ENCODE assay signal across 11 cellular contexts in the genomic region with DNA sequence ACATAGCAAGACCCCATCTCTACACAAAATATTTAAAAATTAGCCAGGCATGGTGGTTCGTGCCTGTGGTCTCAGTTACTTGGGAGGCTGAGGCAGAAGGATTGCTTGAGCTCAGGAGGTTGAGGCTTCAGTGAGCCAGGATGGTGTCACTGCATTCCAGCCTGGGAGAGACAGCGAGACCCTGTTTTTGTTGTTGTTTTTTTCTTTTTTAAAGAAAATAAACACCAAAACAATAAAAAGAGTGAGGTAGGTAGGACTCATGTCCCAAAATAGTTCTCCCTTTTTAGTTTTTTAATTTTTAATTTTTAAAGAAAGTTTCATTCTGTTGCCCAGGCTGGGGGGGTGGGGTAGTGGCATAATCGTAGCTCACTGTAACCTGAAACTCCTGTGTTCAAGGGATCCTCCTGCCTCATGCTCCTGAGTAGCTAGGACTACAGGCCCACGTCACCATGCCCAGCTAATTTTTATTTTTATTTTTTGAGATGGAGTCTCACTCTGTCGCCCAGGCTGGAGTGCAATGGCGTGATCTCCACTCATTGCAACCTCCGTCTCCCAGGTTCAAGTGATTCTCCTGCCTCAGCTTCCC. TPM values are rescaled to one million over a fixed set of nuclear protein-coding genes. Genes with fewer than 3 reads are reported as not detected.
DNase-seq lines count a peak whose midpoint lies in the region; ATAC-seq and TF ChIP-seq lines count a peak whose summit lies in the region.
"Had no signal": no experiment of that assay in that cellular context is flagged by ENCODE, and none has a peak within 500 bp of the region (broad histone marks: within the 10 kb centered on the region; RNA-seq: fewer than 3 reads in every experiment).

No MANE protein-coding gene starts in this region.

- no peaks in the 10 kb centered on the region for H3K79me1 ChIP-seq in H9 (ENCODE audit: insufficient read depth, low read depth, low read length, poor library complexity, severe bottlenecking)

- no peak overlapping the region for H4K8ac ChIP-seq in H9 (replicated peaks; ENCODE audit: insufficient read length, low read depth, low read length)

- H3K14ac ChIP-seq in H9 (ENCODE audit: insufficient read depth, low read length) = no peak overlapping the region

- H3K27me3 Mint-ChIP-seq in activated naive CD4-positive, alpha-beta T cell treated with anti-CD3 and anti-CD28 coated beads, Interleukin-2, amount 50 U/mL, for 24 hours = no peaks in the 10 kb centered on the region
- H3K27me3 Mint-ChIP-seq in H9 (ENCODE audit: low read depth) = peaks cover 8% of the 10 kb centered on the region

- H2BK12ac ChIP-seq in H9 (ENCODE audit: insufficient read length, low read depth, low read length) = no peak overlapping the region

- no peak overlapping the region for H4K91ac ChIP-seq in H9 (ENCODE audit: insufficient read length, low read depth, low read length)

- no peak overlapping the region for H3K56ac ChIP-seq in H9 (ENCODE audit: insufficient read length, low read depth, low read length)

- no peak overlapping the region for H2AK5ac ChIP-seq in H9 (ENCODE audit: insufficient read length, low read length)

- ATAC-seq in lower lobe of right lung (no peak), GM18868 (IDR thresholded peaks at IDR 0.05; ENCODE audit: unreplicated experiment) (no peak)
- ATAC-seq: left lobe of liver had no signal

- H3K4me3 Mint-ChIP-seq in activated naive CD4-positive, alpha-beta T cell treated with anti-CD3 and anti-CD28 coated beads, Interleukin-2, amount 50 U/mL, for 24 hours = no peak overlapping the region
- H3K4me3 Mint-ChIP-seq in H9 = no peak overlapping the region

- peak overlapping the region; percentile 42 for H3K9ac ChIP-seq in adipocyte (ENCODE audit: low read length)
- H3K9ac ChIP-seq in H9 (ENCODE audit: extremely low read depth, insufficient read length, low read length) = no peak overlapping the region

- intact Hi-C loops in lower lobe of right lung (cut with DNase I) = no loop called here

- H3K27ac ChIP-seq in lower lobe of right lung (peak overlapping the region; percentile 94), tibial nerve (peak overlapping the region in 3 of 4 donors; percentile 21 to 93 (median 92)), H9 (ENCODE audit: insufficient read length, low read depth, low read length) (no peak overlapping the region)
- H3K27ac ChIP-seq: SJCRH30 had no signal

- no peaks in the 10 kb centered on the region for H3K9me3 ChIP-seq in adipocyte (ENCODE audit: control insufficient read depth, low read length)
- no peaks in the 10 kb centered on the region for H3K9me3 ChIP-seq in lower lobe of right lung
- H3K9me3 ChIP-seq in tibial nerve = no peaks in the 10 kb centered on the region
- H3K9me3 ChIP-seq in H9 (ENCODE audit: control insufficient read depth, low read depth, low read length) = no peaks in the 10 kb centered on the region
- H3K9me3 ChIP-seq: SJCRH30 had no signal

- H3K27ac Mint-ChIP-seq in activated naive CD4-positive, alpha-beta T cell treated with anti-CD3 and anti-CD28 coated beads, Interleukin-2, amount 50 U/mL, for 24 hours = peak overlapping the region; percentile 94
- H3K27ac Mint-ChIP-seq in H9 = no peak overlapping the region

- 83 to 88% methylated on average over 7 of the region's 7 CpGs for WGBS in tibial nerve, 2 donors
- WGBS in H9 (ENCODE audit: extremely low coverage, insufficient read length, low lambda C conversion rate) = no CpG with 5 or more reads among the region's 7 CpGs

- no peaks in the 10 kb centered on the region for H4K20me1 ChIP-seq in H9 (ENCODE audit: control insufficient read depth, insufficient read depth, insufficient read length)

- H3K79me2 ChIP-seq in H9 (ENCODE audit: insufficient read depth, low read length) = no peaks in the 10 kb centered on the region

- H3K18ac ChIP-seq in H9 (ENCODE audit: insufficient read length, low read depth, low read length) = no peak overlapping the region

- H3K36me3 Mint-ChIP-seq in activated naive CD4-positive, alpha-beta T cell treated with anti-CD3 and anti-CD28 coated beads, Interleukin-2, amount 50 U/mL, for 24 hours = no peaks in the 10 kb centered on the region
- H3K36me3 Mint-ChIP-seq in H9 (ENCODE audit: insufficient read depth in 1 of 3, low read depth in 3 of 3) = no peaks in the 10 kb centered on the region

- H4K5ac ChIP-seq in H9 (ENCODE audit: insufficient read length, low read depth, low read length) = no peak overlapping the region

- TF ChIP-seq CTCF in lower lobe of right lung (IDR thresholded peaks at IDR 0.05) = no peak
- TF ChIP-seq CTCF in tibial nerve (IDR thresholded peaks at IDR 0.05) = no peak
- TF ChIP-seq CTCF in H9 (conservative IDR thresholded peaks at IDR 0.05) = no peak

- no peak overlapping the region for H3K4me3 ChIP-seq in adipocyte (ENCODE audit: low read length)
- no peak overlapping the region for H3K4me3 ChIP-seq in lower lobe of right lung
- no peak overlapping the region for H3K4me3 ChIP-seq in tibial nerve
- H3K4me3 ChIP-seq: SJCRH30 had no signal

- H2BK5ac ChIP-seq in H9 (ENCODE audit: insufficient read length, low read length) = no peak overlapping the region

- H3K23ac ChIP-seq in H9 (ENCODE audit: insufficient read length, low read depth, low read length) = no peak overlapping the region

- H2AFZ ChIP-seq in H9 (ENCODE audit: low read length) = no peak overlapping the region

- H2BK20ac ChIP-seq in H9 (ENCODE audit: low read depth, low read length, poor library complexity, severe bottlenecking) = no peak overlapping the region

- no peak overlapping the region for H3K4ac ChIP-seq in H9 (ENCODE audit: low read depth, low read length)

- DNase-seq in activated naive CD4-positive, alpha-beta T cell treated with anti-CD3 and anti-CD28 coated beads, Interleukin-2, amount 50 U/mL, for 16 hours = no peak
- DNase-seq in adipocyte (ENCODE audit: low read depth) (no peak), lower lobe of right lung (no peak), tibial nerve (ENCODE audit: low spot score in 2 of 2) (no peak), hippocampal formation (lab: John Stamatoyannopoulos, UW) (no peak), H9 (no peak)
- DNase-seq: NCI-H1105, SJCRH30 had no signal

- no peak overlapping the region for H3K4me2 ChIP-seq in H9 (ENCODE audit: insufficient read depth, insufficient read length, low read length)

- H3K36me3 ChIP-seq in adipocyte (ENCODE audit: control insufficient read depth, insufficient read depth, low read length, severe bottlenecking) (no peaks in the 10 kb centered on the region), lower lobe of right lung (no peaks in the 10 kb centered on the region), tibial nerve (no peaks in the 10 kb centered on the region)
- H3K36me3 ChIP-seq: SJCRH30 had no signal

- peaks cover 48% of the 10 kb centered on the region for H3K4me1 ChIP-seq in adipocyte (ENCODE audit: control insufficient read depth, insufficient read depth, low read length)
- H3K4me1 ChIP-seq in lower lobe of right lung = peaks cover 54% of the 10 kb centered on the region
- peaks cover 0 to 55% (median 25%) of the 10 kb centered on the region in 4 donors for H3K4me1 ChIP-seq in tibial nerve
- H3K4me1 ChIP-seq in H9 (ENCODE audit: insufficient read depth, low read length) = peaks cover 3% of the 10 kb centered on the region; the same call in 1 of the 2 replicates

- no peak for TF ChIP-seq EP300 in tibial nerve (IDR thresholded peaks at IDR 0.05)

- no peak overlapping the region for H2BK120ac ChIP-seq in H9 (ENCODE audit: low read depth, low read length, poor library complexity, severe bottlenecking)

- no peaks in the 10 kb centered on the region for H3K9me3 Mint-ChIP-seq in activated naive CD4-positive, alpha-beta T cell treated with anti-CD3 and anti-CD28 coated beads, Interleukin-2, amount 50 U/mL, for 24 hours
- no peaks in the 10 kb centered on the region; a peak in 2 of 5 replicates for H3K9me3 Mint-ChIP-seq in H9

- no peak overlapping the region for H3T11ph ChIP-seq in H9 (ENCODE audit: low read length)

- H3K23me2 ChIP-seq in H9 (ENCODE audit: insufficient read length, low read depth, low read length, poor library complexity, severe bottlenecking) = peaks cover 10% of the 10 kb centered on the region

- H3K4me1 Mint-ChIP-seq in activated naive CD4-positive, alpha-beta T cell treated with anti-CD3 and anti-CD28 coated beads, Interleukin-2, amount 50 U/mL, for 24 hours = peaks cover 20% of the 10 kb centered on the region
- H3K4me1 Mint-ChIP-seq in H9 = peaks cover 15 to 17% of the 10 kb centered on the region in 2 experiments

- no peak overlapping the region for H2BK15ac ChIP-seq in H9 (ENCODE audit: low read depth, low read length)

- H3K27me3 ChIP-seq in adipocyte (replicated peaks; ENCODE audit: control insufficient read depth, insufficient read depth, low read length) = no peaks in the 10 kb centered on the region
- H3K27me3 ChIP-seq in lower lobe of right lung (ENCODE audit: low read depth) = no peaks in the 10 kb centered on the region
- H3K27me3 ChIP-seq in tibial nerve = no peaks in the 10 kb centered on the region
- no peaks in the 10 kb centered on the region for H3K27me3 ChIP-seq in H9 (ENCODE audit: insufficient read depth, low read length)
- H3K27me3 ChIP-seq: SJCRH30 had no signal

- TF ChIP-seq POLR2A in tibial nerve (IDR thresholded peaks at IDR 0.05) = no peak

RNA-seq across cellular contexts. Expression of a gene that starts 25.5 kb away (rescaled TPM):
- total RNA-seq in lower lobe of right lung (11,612 TPM), tibial nerve (over 10,000 TPM; 20,649 to 23,532 (median 22,230) TPM), H9 (2021) (1,700 and 1,934 TPM in 2 replicates)

RNA-seq across cellular contexts. Expression of a gene that starts 50.8 kb away (rescaled TPM):
- 980 TPM for total RNA-seq in lower lobe of right lung
- 100 to 1,000 TPM; 427 to 571 (median 461) TPM for total RNA-seq in tibial nerve
- total RNA-seq in H9 (2021) = 11.1 and 12.7 TPM in 2 replicates

RNA-seq across cellular contexts. Expression of a gene that starts 51.5 kb away (rescaled TPM):
- total RNA-seq in lower lobe of right lung (61.2 TPM), tibial nerve (100 to 1,000 TPM; 109 to 128 (median 112) TPM), H9 (2021) (54.7 and 56.0 TPM in 2 replicates)

Comparison
In these comparisons a context has a peak if more than half of its experiments do, and no peak if none do; other contexts are left out.
1. RNA of a gene that starts 50.8 kb away (total RNA-seq): 980 TPM in lower lobe of right lung (single experiment) and 427 to 571 TPM in tibial nerve; 11.1 to 12.7 TPM in H9; every median in the first group is over 10 times any median in the second.